9 cellular contexts compared by ENCODE assay signal in genomic region chr3:42831321-42831713, GRCh38. TPM values are rescaled to one million over a fixed set of nuclear protein-coding genes. Genes with fewer than 3 reads are reported as not detected.
A peak's percentile ranks its signal among the peaks of the same experiment; 100 is the strongest.
DNase-seq lines count a peak whose midpoint lies in the region; ATAC-seq and TF ChIP-seq lines count a peak whose summit lies in the region.
"Had no signal": no experiment of that assay in that cellular context is flagged by ENCODE, and none has a peak within 500 bp of the region (broad histone marks: within the 10 kb centered on the region; RNA-seq: fewer than 3 reads in every experiment).

No MANE protein-coding gene starts in this region.

- 21 to 33% (median 24%) methylated on average over 3 of the region's 3 CpGs for WGBS in spleen, 5 donors

- H3K36me3 ChIP-seq in spleen: no peaks in the 10 kb centered on the region

- DNase-seq in AG08396 (ENCODE audit: low spot score) (peak; percentile 62), GM19240 (ENCODE audit: insufficient read length, low spot score) (peak; percentile 32), NB4 (ENCODE audit: low read depth) (peak; percentile 72), T-helper 1 cell (peak; percentile 30 to 79 (median 58)), amygdala (lab: John Stamatoyannopoulos, UW) (peak in 48 of 56 donors; percentile 5 to 85 (median 40)), hippocampal formation (lab: John Stamatoyannopoulos, UW) (peak; percentile 42 to 44), spleen (peak; percentile 89)

- peaks cover 0 to 12% (median 4%) of the 10 kb centered on the region in 6 donors for H3K4me1 ChIP-seq in spleen

- H3K27me3 ChIP-seq in spleen (replicated peaks in 1 of 7): no peaks in the 10 kb centered on the region

- intact Hi-C loops in spleen (cut with DNase I; ENCODE audit: low total_unique reads): loop anchor here (5.0 kb wide), 1 partner anchor 49 kb away; no protein-coding TSS in a partner anchor

- no peaks in the 10 kb centered on the region for H3K9me3 ChIP-seq in spleen

- TF ChIP-seq CTCF in NB4 (IDR thresholded peaks at IDR 0.05; ENCODE audit: low read depth, low read length) (peak; percentile 75), spleen (IDR thresholded peaks at IDR 0.05 in 8 of 11, conservative IDR thresholded peaks at IDR 0.05 in 3 of 11) (peak; percentile 63 to 91 (median 87))

- ATAC-seq in HG03135 (IDR thresholded peaks at IDR 0.05; ENCODE audit: unreplicated experiment): no peak

- no peak overlapping the region for H3K4me3 ChIP-seq in NB4 (ENCODE audit: low read depth, low read length)
- H3K4me3 ChIP-seq in spleen: no peak overlapping the region

- TF ChIP-seq POLR2A in NB4 (IDR thresholded peaks at IDR 0.05; ENCODE audit: extremely low read depth, insufficient read length) (no peak), spleen (IDR thresholded peaks at IDR 0.05) (no peak)

- H3K27ac ChIP-seq in spleen: no peak overlapping the region

RNA-seq across cellular contexts. Expression of gene ACKR2, which starts 22.1 kb away (rescaled TPM):
- total RNA-seq in spleen: 1 to 10 TPM in 5 of 7 donors, under 1 TPM in 2; 0.52 to 4.4 (median 1.2) TPM
- under 1 TPM; 0.17 to 0.42 (median 0.33) TPM for polyA plus RNA-seq in spleen

RNA-seq across cellular contexts. Expression of gene HIGD1A, which starts 27.0 kb away (rescaled TPM):
- 10 to 100 TPM; 48.5 to 89.0 (median 58.8) TPM for total RNA-seq in spleen
- polyA plus RNA-seq in spleen: 10 to 100 TPM; 39.4 to 86.6 (median 60.5) TPM

RNA-seq across cellular contexts. Expression of gene CYP8B1, which starts 44.4 kb away (rescaled TPM):
- total RNA-seq in spleen: not detected
- under 1 TPM in 1 of 3 donors, not detected in 2; 0.02 TPM for polyA plus RNA-seq in spleen
- total RNA-seq: urinary bladder had no signal

RNA-seq across cellular contexts. Expression of gene CCDC13, which starts 58.3 kb away (rescaled TPM):
- total RNA-seq in spleen: 1 to 10 TPM in 6 of 7 donors, under 1 TPM in 1; 0.70 to 3.7 (median 1.4) TPM
- under 1 TPM; 0.51 to 0.93 (median 0.70) TPM for polyA plus RNA-seq in spleen

Comparison
In these comparisons a context has a peak if more than half of its experiments do, and no peak if none do; other contexts are left out.
1. DNase-seq: peak in every context shown above with its lines; median percentile 89 in spleen; 72 in NB4; 62 in AG08396; 58 in T-helper 1 cell; 43 in hippocampal formation; 40 in amygdala; 32 in GM19240.